In the genomic region with DNA sequence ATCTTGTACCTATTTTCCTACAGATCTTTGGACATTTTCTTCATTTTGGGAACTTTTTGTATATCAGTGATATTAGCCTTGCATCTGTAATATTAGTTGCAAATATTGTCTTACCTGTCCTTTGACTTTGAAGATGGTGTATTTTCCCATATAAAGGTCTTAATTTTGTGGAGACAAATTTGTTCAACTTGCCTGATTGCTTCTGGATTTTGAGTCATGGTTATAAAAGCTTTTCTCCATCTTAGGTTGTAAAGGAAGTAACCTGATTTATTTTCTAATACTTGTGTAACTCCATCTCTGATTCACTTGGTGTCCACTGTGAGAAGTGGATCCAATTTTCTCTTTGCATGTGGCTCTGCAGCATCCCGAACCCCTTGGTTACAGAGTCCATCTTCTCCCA, we compare ENCODE assay signal across 15 cellular contexts.
"Had no signal": no experiment of that assay in that cellular context is flagged by ENCODE, and none has a peak within 500 bp of the region (broad histone marks: within the 10 kb centered on the region; RNA-seq: fewer than 3 reads in every experiment).

No MANE protein-coding gene starts in this region.

- DNase-seq: activated CD4-positive, alpha-beta memory T cell treated with anti-CD3 and anti-CD28 coated beads, Interleukin-2, amount 10 ng/mL, durations not matched to agents 7 days and 5 days; activated CD4-positive, alpha-beta T cell treated with anti-CD3 and anti-CD28 coated beads for 4 hours; activated CD8-positive, alpha-beta memory T cell treated with anti-CD3 and anti-CD28 coated beads, Interleukin-2, amount 50 U/mL, for 4 hours; activated effector memory CD4-positive, alpha-beta T cell treated with anti-CD3 and anti-CD28 coated beads, Interleukin-2, amount 50 U/mL, for 16 hours; activated T-cell treated with anti-CD3 and anti-CD28 coated beads, Interleukin-2, amount 50 U/mL, for 48 hours; cortex of kidney; effector CD4-positive, alpha-beta T cell; left cardiac atrium; midbrain; stimulated activated naive CD8-positive, alpha-beta T cell treated with anti-CD3 and anti-CD28 coated beads, Interleukin-15, amount 100 ng/mL, for 72 hours had no signal

- ATAC-seq: left cardiac atrium; sciatic nerve; stimulated activated naive CD8-positive, alpha-beta T cell treated with anti-CD3 and anti-CD28 coated beads, Interleukin-15, amount 100 ng/mL, for 72 hours had no signal

- H3K27me3 ChIP-seq: brain microvascular endothelial cell, foreskin keratinocyte had no signal

- H3K27ac ChIP-seq: brain microvascular endothelial cell, foreskin keratinocyte had no signal

- H3K36me3 ChIP-seq: brain microvascular endothelial cell, spleen had no signal

- H3K9me3 ChIP-seq: spleen had no signal

- H3K4me3 ChIP-seq: lung, spleen had no signal
